Comparison of ENCODE assay signal across 11 cellular contexts in the genomic region with DNA sequence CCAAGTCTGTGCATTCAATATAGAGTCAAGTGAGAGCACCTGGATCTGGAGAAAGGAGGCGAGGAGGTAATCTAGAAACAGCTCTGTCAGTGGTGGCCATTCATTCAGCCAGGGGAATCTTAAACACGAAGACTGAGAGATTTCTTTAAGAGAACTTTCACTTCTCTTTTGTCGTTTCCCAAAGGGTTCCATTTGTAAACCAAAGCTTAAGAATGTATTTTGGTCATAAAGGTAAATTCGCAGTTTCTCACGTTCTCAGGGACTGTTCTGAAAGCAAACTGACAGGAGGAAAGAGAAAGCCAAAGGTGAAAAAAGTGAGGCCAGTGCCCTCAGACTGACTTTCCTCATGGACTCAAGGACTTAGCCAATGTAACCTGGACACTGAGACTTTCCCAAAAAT.
DNase-seq lines count a peak whose midpoint lies in the region; ATAC-seq and TF ChIP-seq lines count a peak whose summit lies in the region.
"Had no signal": no experiment of that assay in that cellular context is flagged by ENCODE, and none has a peak within 500 bp of the region (broad histone marks: within the 10 kb centered on the region; RNA-seq: fewer than 3 reads in every experiment).

No MANE protein-coding gene starts in this region.

- H3K27me3 ChIP-seq in neural progenitor cell = no peaks in the 10 kb centered on the region
- H3K27me3 ChIP-seq: esophagus squamous epithelium had no signal

- H3K27ac ChIP-seq in neural progenitor cell = no peak overlapping the region
- H3K27ac ChIP-seq: esophagus squamous epithelium had no signal

- no peak overlapping the region for H3K4me3 ChIP-seq in neural progenitor cell
- H3K4me3 ChIP-seq: esophagus squamous epithelium had no signal

- H3F3A ChIP-seq in neural progenitor cell (ENCODE audit: low read depth) = no peaks in the 10 kb centered on the region

- no peaks in the 10 kb centered on the region for H3K79me2 ChIP-seq in neural progenitor cell (ENCODE audit: low read depth)

- no peaks in the 10 kb centered on the region for H3K9me3 ChIP-seq in neural progenitor cell (ENCODE audit: low read depth)
- H3K9me3 ChIP-seq: esophagus squamous epithelium had no signal

- ATAC-seq in GM18907 (IDR thresholded peaks at IDR 0.05; ENCODE audit: unreplicated experiment) (peak; percentile 95), GM21737 (IDR thresholded peaks at IDR 0.05; ENCODE audit: unreplicated experiment) (peak; percentile 82), HG03175 (IDR thresholded peaks at IDR 0.05; ENCODE audit: unreplicated experiment) (peak; percentile 82), SK-N-SH treated with all-trans-retinoic acid at 6 μM for 48 hours (no peak)

- no peak for TF ChIP-seq CTCF in neural progenitor cell (IDR thresholded peaks at IDR 0.05)

- peaks cover 3% of the 10 kb centered on the region for H3K4me1 ChIP-seq in neural progenitor cell
- H3K4me1 ChIP-seq: esophagus squamous epithelium had no signal

- H3K9ac ChIP-seq in neural progenitor cell = no peak overlapping the region

- peaks cover 6% of the 10 kb centered on the region for H3K36me3 Mint-ChIP-seq in neural progenitor cell
- H3K36me3 Mint-ChIP-seq in immature natural killer cell = no peaks in the 10 kb centered on the region
- H3K36me3 Mint-ChIP-seq in activated naive CD8-positive, alpha-beta T cell treated with anti-CD3 and anti-CD28 coated beads for 36 hours = no peaks in the 10 kb centered on the region

- H3K27ac Mint-ChIP-seq in neural progenitor cell = no peak overlapping the region
- no peak overlapping the region for H3K27ac Mint-ChIP-seq in immature natural killer cell
- no peak overlapping the region for H3K27ac Mint-ChIP-seq in activated naive CD8-positive, alpha-beta T cell treated with anti-CD3 and anti-CD28 coated beads for 36 hours
- H3K27ac Mint-ChIP-seq: T-helper 2 cell treated with Interferon-gamma antibody and Interleukin-4, amounts not matched to agents 5 μg/mL and 100 μg/mL, for 36 hours had no signal

- peaks cover 3% of the 10 kb centered on the region for H3K27me3 Mint-ChIP-seq in neural progenitor cell (ENCODE audit: insufficient read depth, low read depth)
- H3K27me3 Mint-ChIP-seq in immature natural killer cell (ENCODE audit: low read depth in 3 of 3) = no peaks in the 10 kb centered on the region
- no peaks in the 10 kb centered on the region for H3K27me3 Mint-ChIP-seq in activated naive CD8-positive, alpha-beta T cell treated with anti-CD3 and anti-CD28 coated beads for 36 hours

- H3K9me3 Mint-ChIP-seq in neural progenitor cell (peaks cover 3% of the 10 kb centered on the region), immature natural killer cell (peaks cover 0 to 17% (median 1%) of the 10 kb centered on the region in 6 donors)
- H3K9me3 Mint-ChIP-seq in activated naive CD8-positive, alpha-beta T cell treated with anti-CD3 and anti-CD28 coated beads for 36 hours = no peaks in the 10 kb centered on the region
- H3K9me3 Mint-ChIP-seq: T-helper 2 cell treated with Interferon-gamma antibody and Interleukin-4, amounts not matched to agents 5 μg/mL and 100 μg/mL, for 36 hours had no signal

- DNase-seq in neural progenitor cell (ENCODE audit: low spot score) (no peak), immature natural killer cell (no peak)
- no peak for DNase-seq in activated naive CD8-positive, alpha-beta T cell treated with anti-CD3 and anti-CD28 coated beads for 36 hours
- DNase-seq in stimulated activated CD4-positive, alpha-beta T cell treated with anti-CD3 and anti-CD28 coated beads, Interleukin-2, amount 100 ng/mL, for 24 hours = no peak
- DNase-seq: activated CD8-positive, alpha-beta memory T cell treated with anti-CD3 and anti-CD28 coated beads, Interleukin-2, amount 50 U/mL, for 48 hours; esophagus squamous epithelium had no signal

- H3K4me3 Mint-ChIP-seq in neural progenitor cell = no peak overlapping the region
- H3K4me3 Mint-ChIP-seq in immature natural killer cell = no peak overlapping the region
- no peak overlapping the region for H3K4me3 Mint-ChIP-seq in activated naive CD8-positive, alpha-beta T cell treated with anti-CD3 and anti-CD28 coated beads for 36 hours
- H3K4me3 Mint-ChIP-seq: T-helper 2 cell treated with Interferon-gamma antibody and Interleukin-4, amounts not matched to agents 5 μg/mL and 100 μg/mL, for 36 hours had no signal

- no peaks in the 10 kb centered on the region for H3K36me3 ChIP-seq in neural progenitor cell
- H3K36me3 ChIP-seq: esophagus squamous epithelium had no signal

- H3K4me2 ChIP-seq in neural progenitor cell = no peak overlapping the region

- H2AFZ ChIP-seq in neural progenitor cell (replicated peaks) = peak overlapping the region; percentile 86

- H3K4me1 Mint-ChIP-seq in neural progenitor cell (peaks cover 4% of the 10 kb centered on the region), immature natural killer cell (no peaks in the 10 kb centered on the region)
- H3K4me1 Mint-ChIP-seq in activated naive CD8-positive, alpha-beta T cell treated with anti-CD3 and anti-CD28 coated beads for 36 hours = no peaks in the 10 kb centered on the region

- no peaks in the 10 kb centered on the region for H4K20me1 ChIP-seq in neural progenitor cell (ENCODE audit: low read depth)

TF ChIP-seq in SK-N-SH treated with all-trans-retinoic acid at 6 μM for 48 hours, 23 proteins besides CTCF, POLR2A, EP300 and RAD21:
- TF ChIP-seq GLIS3 (CRISPR knock-in tag; IDR thresholded peaks at IDR 0.05) = no peak
- TF ChIP-seq ZFP30 (CRISPR knock-in tag; IDR thresholded peaks at IDR 0.05) = no peak
